ENCODE assay signal across 8 cellular contexts in the genomic region with DNA sequence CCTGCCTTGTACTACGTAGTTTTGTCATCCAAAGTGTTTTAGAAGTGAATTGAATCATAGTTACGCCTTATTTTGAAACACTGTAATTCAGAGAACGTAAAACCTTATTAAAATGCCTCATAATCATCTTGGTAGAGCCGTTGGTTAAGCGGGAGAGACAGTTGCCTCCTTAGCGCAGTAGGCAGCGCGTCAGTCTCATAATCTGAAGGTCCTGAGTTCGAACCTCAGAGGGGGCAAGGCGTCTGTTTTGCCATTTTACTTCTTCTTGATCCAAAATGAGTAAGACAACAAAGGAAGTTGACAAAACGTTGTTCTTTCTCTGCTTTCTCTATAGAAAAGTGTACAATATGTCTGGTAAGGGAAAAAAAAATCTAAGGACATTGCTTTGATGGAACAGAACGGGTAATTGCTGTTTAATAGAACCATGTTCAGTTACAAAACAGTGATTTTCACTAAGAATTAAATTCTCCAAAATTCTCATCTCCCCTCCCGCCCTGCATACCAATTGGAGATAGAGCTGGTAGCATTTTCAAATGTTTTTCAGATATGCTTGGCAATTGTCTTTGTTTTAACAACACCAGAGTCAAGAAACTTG. TPM values are rescaled to one million over a fixed set of nuclear protein-coding genes. Genes with fewer than 3 reads are reported as not detected.
DNase-seq lines count a peak whose midpoint lies in the region; ATAC-seq and TF ChIP-seq lines count a peak whose summit lies in the region.

No MANE protein-coding gene starts in this region.

- in situ Hi-C loops in astrocyte of the cerebellum (cut with HindIII; ENCODE audit: low sequenced_read_pairs) = no loop called here

- H3K4me3 ChIP-seq in astrocyte of the cerebellum (ENCODE audit: low read depth, low read length) = peak overlapping the region; percentile 54

- ATAC-seq in GM19328 (IDR thresholded peaks at IDR 0.05; ENCODE audit: unreplicated experiment) = no peak
- ATAC-seq in GM21825 (IDR thresholded peaks at IDR 0.05; ENCODE audit: unreplicated experiment) = no peak

- no peak for TF ChIP-seq CTCF in astrocyte of the cerebellum (IDR thresholded peaks at IDR 0.05; ENCODE audit: low read depth, low read length, missing control alignments)

- DNase-seq in Daoy (ENCODE audit: low read depth) (peak; percentile 84), NCI-H1092 treated with DMSO at 0.1 percent for 48 hours (lab: John Stamatoyannopoulos, UW) (peak; percentile 39), T-helper 2 cell (peak in 4 of 5 experiments; percentile 31 to 82 (median 60)), astrocyte of the cerebellum (ENCODE audit: low read depth) (peak; percentile 66), hypothalamus (lab: John Stamatoyannopoulos, UW) (peak in 30 of 51 donors; percentile 8 to 74 (median 34)), retina (peak; percentile 81)

RNA-seq across cellular contexts. Expression of a gene that starts 20.7 kb away (rescaled TPM):
- total RNA-seq in Daoy (2014; rRNA removed; shearing (Covaris generic)) = 114 and 117 TPM in 2 replicates

Comparison
In these comparisons a context has a peak if more than half of its experiments do, and no peak if none do; other contexts are left out.
1. DNase-seq: peak in every context shown above with its lines; median percentile 84 in Daoy; 81 in retina; 66 in astrocyte of the cerebellum; 60 in T-helper 2 cell; 39 in NCI-H1092 treated with DMSO at 0.1 percent for 48 hours; 34 in hypothalamus.